9 cellular contexts compared by ENCODE assay signal in the genomic region with DNA sequence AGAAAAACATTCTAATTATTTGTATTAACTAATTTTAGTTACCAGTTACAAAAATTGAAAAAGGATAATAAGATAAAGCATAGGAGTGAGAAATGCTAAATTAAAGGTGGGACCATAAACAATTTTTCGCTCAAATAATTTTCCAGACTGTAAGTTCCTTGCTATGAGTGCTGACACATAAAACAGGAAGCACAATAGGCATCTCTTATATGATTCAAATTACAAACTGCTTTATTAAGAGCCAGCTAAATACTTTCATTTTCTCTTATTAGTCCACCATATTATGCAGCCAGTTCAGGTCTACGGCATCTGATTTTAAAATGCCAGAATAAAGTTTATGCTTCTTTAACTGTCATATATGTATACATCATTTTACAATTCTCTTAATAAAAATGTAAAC. TPM values are rescaled to one million over a fixed set of nuclear protein-coding genes. Genes with fewer than 3 reads are reported as not detected.
DNase-seq lines count a peak whose midpoint lies in the region; ATAC-seq, FAIRE-seq and TF ChIP-seq lines count a peak whose summit lies in the region.
"Had no signal": no experiment of that assay in that cellular context is flagged by ENCODE, and none has a peak within 500 bp of the region (broad histone marks: within the 10 kb centered on the region; RNA-seq: fewer than 3 reads in every experiment).

No MANE protein-coding gene starts in this region.

- H3K27me3 Mint-ChIP-seq in activated CD4-positive, alpha-beta T cell treated with anti-CD3 and anti-CD28 coated beads, Interleukin-2, amount 10 ng/mL, durations not matched to agents 24 days and 14 days: no peaks in the 10 kb centered on the region
- no peaks in the 10 kb centered on the region for H3K27me3 Mint-ChIP-seq in effector memory CD8-positive, alpha-beta T cell

- no peak for ATAC-seq in effector memory CD8-positive, alpha-beta T cell (replicated peaks)
- no peak for ATAC-seq in pancreas

- H3K79me2 ChIP-seq in PC-9 (ENCODE audit: low read depth): peaks cover 72% of the 10 kb centered on the region

- no peak for TF ChIP-seq CTCF in PC-9 (conservative IDR thresholded peaks at IDR 0.05)
- TF ChIP-seq CTCF in pancreas (IDR thresholded peaks at IDR 0.05): no peak

- peaks cover 14% of the 10 kb centered on the region; the same call in 1 of the 2 replicates for H3K36me3 ChIP-seq in PC-9 (ENCODE audit: low read depth)
- H3K36me3 ChIP-seq in pancreas: peaks cover 0 to 6% (median 0%) of the 10 kb centered on the region in 3 donors

- CTCF ChIA-PET in PC-9 (lab: Charles Lee): no interaction called here

- BruUV-seq in PC-9 (replicated peaks; lab: Mats Ljungman, UMichigan): no TSS peak

- peak; percentile 43 for FAIRE-seq in pancreas (lab: Jason Lieb, UNC)

- H3K36me3 Mint-ChIP-seq in activated CD4-positive, alpha-beta T cell treated with anti-CD3 and anti-CD28 coated beads, Interleukin-2, amount 10 ng/mL, durations not matched to agents 24 days and 14 days (ENCODE audit: low read depth): peaks cover 10% of the 10 kb centered on the region
- H3K36me3 Mint-ChIP-seq in effector memory CD8-positive, alpha-beta T cell (ENCODE audit: insufficient read depth): peaks cover 32% of the 10 kb centered on the region

- peak overlapping the region; percentile 34 for H3K27ac Mint-ChIP-seq in activated CD4-positive, alpha-beta T cell treated with anti-CD3 and anti-CD28 coated beads, Interleukin-2, amount 10 ng/mL, durations not matched to agents 24 days and 14 days
- H3K27ac Mint-ChIP-seq in effector memory CD8-positive, alpha-beta T cell: peak overlapping the region; percentile 86 to 95

- H3K4me1 Mint-ChIP-seq in activated CD4-positive, alpha-beta T cell treated with anti-CD3 and anti-CD28 coated beads, Interleukin-2, amount 10 ng/mL, durations not matched to agents 24 days and 14 days: peaks cover 26% of the 10 kb centered on the region
- H3K4me1 Mint-ChIP-seq in effector memory CD8-positive, alpha-beta T cell (ENCODE audit: low read depth in 2 of 2): peaks cover 27 to 44% of the 10 kb centered on the region in 2 donors

- POLR2A ChIA-PET in PC-9 (lab: Charles Lee; ENCODE audit: unreplicated experiment): interaction anchor here (0.6 kb wide), 1 partner anchor 40 kb away, joined by 3 read pairs; a partner anchor contains a TSS

- intact Hi-C loops in activated CD4-positive, alpha-beta T cell treated with anti-CD3 and anti-CD28 coated beads, Interleukin-2, amount 10 ng/mL, durations not matched to agents 24 days and 14 days (cut with micrococcal nuclease): no loop called here
- intact Hi-C loops in PC-9 (cut with micrococcal nuclease; ENCODE audit: unreplicated experiment) (no loop called here), pancreas (cut with DNase I) (no loop called here)

- peaks cover 14% of the 10 kb centered on the region for H3F3A ChIP-seq in PC-9 (ENCODE audit: insufficient read depth, low read depth)

- H3K4me3 Mint-ChIP-seq in activated CD4-positive, alpha-beta T cell treated with anti-CD3 and anti-CD28 coated beads, Interleukin-2, amount 10 ng/mL, durations not matched to agents 24 days and 14 days: peak overlapping the region; percentile 35
- H3K4me3 Mint-ChIP-seq in effector memory CD8-positive, alpha-beta T cell: peak overlapping the region; percentile 77 to 91

- H3K27me3 ChIP-seq in PC-9 (ENCODE audit: insufficient read depth, low read depth): no peaks in the 10 kb centered on the region
- H3K27me3 ChIP-seq in pancreas: no peaks in the 10 kb centered on the region

- H3K4me3 ChIP-seq in PC-9 (no peak overlapping the region), pancreas (no peak overlapping the region)

- H3K9me2 ChIP-seq in PC-9 (ENCODE audit: insufficient read depth): no peaks in the 10 kb centered on the region

- peaks cover 3% of the 10 kb centered on the region for H3K9me3 Mint-ChIP-seq in activated CD4-positive, alpha-beta T cell treated with anti-CD3 and anti-CD28 coated beads, Interleukin-2, amount 10 ng/mL, durations not matched to agents 24 days and 14 days
- H3K9me3 Mint-ChIP-seq in effector memory CD8-positive, alpha-beta T cell: no peaks in the 10 kb centered on the region

- WGBS in pancreas, 2 donors: 85 to 89% methylated on average over 2 of the region's 2 CpGs

- no peak overlapping the region for H3K4me2 ChIP-seq in PC-9

- H4K20me1 ChIP-seq in PC-9 (ENCODE audit: insufficient read depth): peaks cover 26% of the 10 kb centered on the region

- no peak overlapping the region for H2AFZ ChIP-seq in PC-9

- H3K9me3 ChIP-seq in PC-9 (ENCODE audit: insufficient read depth, low read depth) (no peaks in the 10 kb centered on the region), pancreas (no peaks in the 10 kb centered on the region)

- H3K27ac ChIP-seq in PC-9: peak overlapping the region; percentile 14; the same call in 1 of the 2 replicates
- H3K27ac ChIP-seq in pancreas: no peak overlapping the region

- H3K4me1 ChIP-seq in PC-9 (replicated peaks; ENCODE audit: insufficient read depth) (peaks cover 17% of the 10 kb centered on the region), pancreas (peaks cover 8 to 19% (median 12%) of the 10 kb centered on the region in 3 donors)

- DNase-seq in activated CD4-positive, alpha-beta T cell treated with anti-CD3 and anti-CD28 coated beads, Interleukin-2, amount 10 ng/mL, durations not matched to agents 24 days and 14 days: no peak
- DNase-seq in activated CD4-positive, alpha-beta T cell treated with anti-CD3 and anti-CD28 coated beads for 4 hours: no peak
- DNase-seq in PC-9 (no peak), pancreas (no peak), superior temporal gyrus (ENCODE audit: extremely low spot score) (no peak), NCI-H2081 treated with DMSO at 0.1 percent for 48 hours (lab: John Stamatoyannopoulos, UW) (no peak), activated gamma-delta T cell (lab: John Stamatoyannopoulos, UW) (no peak)
- no peak for DNase-seq in effector memory CD8-positive, alpha-beta T cell
- DNase-seq: NCI-H774 had no signal

RNA-seq across cellular contexts. Expression of a gene that starts 4.4 kb away (rescaled TPM):
- 39.7 and 40.2 TPM in 2 replicates for total RNA-seq in activated CD4-positive, alpha-beta T cell treated with anti-CD3 and anti-CD28 coated beads, Interleukin-2, amount 10 ng/mL, durations not matched to agents 24 days and 14 days
- total RNA-seq in PC-9 (2021) (58.8 and 59.3 TPM in 2 replicates), pancreas (10 to 100 TPM; 10.9 to 18.7 (median 12.9) TPM)
- polyA plus RNA-seq in pancreas: 1 to 10 TPM; 4.1 to 5.4 TPM

RNA-seq across cellular contexts. Expression of a gene that starts 12.3 kb away (rescaled TPM):
- 10.7 and 11.6 TPM in 2 replicates for total RNA-seq in activated CD4-positive, alpha-beta T cell treated with anti-CD3 and anti-CD28 coated beads, Interleukin-2, amount 10 ng/mL, durations not matched to agents 24 days and 14 days
- total RNA-seq in PC-9 (2021) (7.7 and 8.7 TPM in 2 replicates), pancreas (1 to 10 TPM; 2.2 to 5.3 (median 3.2) TPM)
- polyA plus RNA-seq in pancreas: 1 to 10 TPM in 1 of 2 donors, under 1 TPM in 1; 0.87 to 3.4 TPM

RNA-seq across cellular contexts. Expression of a gene that starts 30.5 kb away (rescaled TPM):
- total RNA-seq in activated CD4-positive, alpha-beta T cell treated with anti-CD3 and anti-CD28 coated beads, Interleukin-2, amount 10 ng/mL, durations not matched to agents 24 days and 14 days: 8.4 and 8.9 TPM in 2 replicates
- total RNA-seq in PC-9 (2021) (10.2 and 12.2 TPM in 2 replicates), pancreas (1 to 10 TPM; 2.3 to 5.3 (median 3.1) TPM)
- 1 to 10 TPM; 1.5 to 3.5 TPM for polyA plus RNA-seq in pancreas

RNA-seq across cellular contexts. Expression of a gene that starts 40.0 kb away (rescaled TPM):
- 23.9 and 25.7 TPM in 2 replicates for total RNA-seq in activated CD4-positive, alpha-beta T cell treated with anti-CD3 and anti-CD28 coated beads, Interleukin-2, amount 10 ng/mL, durations not matched to agents 24 days and 14 days
- total RNA-seq in PC-9 (2021): 95.8 and 103 TPM in 2 replicates
- 10 to 100 TPM; 19.4 to 35.2 (median 20.6) TPM for total RNA-seq in pancreas
- 10 to 100 TPM in 1 of 2 donors, 1 to 10 TPM in 1; 7.6 to 11.7 TPM for polyA plus RNA-seq in pancreas
